In genomic region chr12:52119398-52120254, GRCh38 we compare ENCODE assay signal across 2 cellular contexts.
TF ChIP-seq lines count a peak whose summit lies in the region.

No MANE protein-coding gene starts in this region.

TF ChIP-seq in GM12878, 131 proteins besides CTCF, POLR2A, EP300 and RAD21 (continued from another document):
- TF ChIP-seq POLR2AphosphoS5 (IDR thresholded peaks at IDR 0.05; ENCODE audit: low read length): no peak
TF ChIP-seq in GM12878: peak in this region for 3.

TF ChIP-seq in liver, 16 proteins besides CTCF, POLR2A, EP300 and RAD21 (continued from another document):
- TF ChIP-seq ZBTB33 (IDR thresholded peaks at IDR 0.05) (no peak), HNF4A (conservative IDR thresholded peaks at IDR 0.05) (peak; percentile 87 to 91), FOXA1 (IDR thresholded peaks at IDR 0.05) (peak; percentile 57), TAF1 (conservative IDR thresholded peaks at IDR 0.05) (no peak), HNF4G (IDR thresholded peaks at IDR 0.05) (peak; percentile 41), GABPA (IDR thresholded peaks at IDR 0.05 in 1 of 2, conservative IDR thresholded peaks at IDR 0.05 in 1 of 2) (no peak), SP1 (IDR thresholded peaks at IDR 0.05) (peak; percentile 91), ATF3 (IDR thresholded peaks at IDR 0.05) (no peak), EGR1 (IDR thresholded peaks at IDR 0.05; ENCODE audit: low read depth in 2 of 2) (no peak), JUND (IDR thresholded peaks at IDR 0.05) (no peak), RXRA (IDR thresholded peaks at IDR 0.05) (peak; percentile 91 to 95), FOXA2 (IDR thresholded peaks at IDR 0.05) (peak; percentile 70), MAX (IDR thresholded peaks at IDR 0.05) (peak; percentile 49)
- TF ChIP-seq, protein P1, sequence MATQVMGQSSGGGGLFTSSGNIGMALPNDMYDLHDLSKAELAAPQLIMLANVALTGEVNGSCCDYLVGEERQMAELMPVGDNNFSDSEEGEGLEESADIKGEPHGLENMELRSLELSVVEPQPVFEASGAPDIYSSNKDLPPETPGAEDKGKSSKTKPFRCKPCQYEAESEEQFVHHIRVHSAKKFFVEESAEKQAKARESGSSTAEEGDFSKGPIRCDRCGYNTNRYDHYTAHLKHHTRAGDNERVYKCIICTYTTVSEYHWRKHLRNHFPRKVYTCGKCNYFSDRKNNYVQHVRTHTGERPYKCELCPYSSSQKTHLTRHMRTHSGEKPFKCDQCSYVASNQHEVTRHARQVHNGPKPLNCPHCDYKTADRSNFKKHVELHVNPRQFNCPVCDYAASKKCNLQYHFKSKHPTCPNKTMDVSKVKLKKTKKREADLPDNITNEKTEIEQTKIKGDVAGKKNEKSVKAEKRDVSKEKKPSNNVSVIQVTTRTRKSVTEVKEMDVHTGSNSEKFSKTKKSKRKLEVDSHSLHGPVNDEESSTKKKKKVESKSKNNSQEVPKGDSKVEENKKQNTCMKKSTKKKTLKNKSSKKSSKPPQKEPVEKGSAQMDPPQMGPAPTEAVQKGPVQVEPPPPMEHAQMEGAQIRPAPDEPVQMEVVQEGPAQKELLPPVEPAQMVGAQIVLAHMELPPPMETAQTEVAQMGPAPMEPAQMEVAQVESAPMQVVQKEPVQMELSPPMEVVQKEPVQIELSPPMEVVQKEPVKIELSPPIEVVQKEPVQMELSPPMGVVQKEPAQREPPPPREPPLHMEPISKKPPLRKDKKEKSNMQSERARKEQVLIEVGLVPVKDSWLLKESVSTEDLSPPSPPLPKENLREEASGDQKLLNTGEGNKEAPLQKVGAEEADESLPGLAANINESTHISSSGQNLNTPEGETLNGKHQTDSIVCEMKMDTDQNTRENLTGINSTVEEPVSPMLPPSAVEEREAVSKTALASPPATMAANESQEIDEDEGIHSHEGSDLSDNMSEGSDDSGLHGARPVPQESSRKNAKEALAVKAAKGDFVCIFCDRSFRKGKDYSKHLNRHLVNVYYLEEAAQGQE (IDR thresholded peaks at IDR 0.05): no peak
